In genomic region chrX:45781901-45782553, GRCh38 we compare ENCODE assay signal across 1 cellular context.
TF ChIP-seq lines count a peak whose summit lies in the region.

No MANE protein-coding gene starts in this region.

TF ChIP-seq in A549, 52 proteins besides CTCF, POLR2A, EP300 and RAD21 (continued from another document):
- 0 out of 2 replicates have a peak, but pooled peaks have one; percentile 22 for TF ChIP-seq MAX (IDR thresholded peaks at IDR 0.05)
- TF ChIP-seq MAFK (IDR thresholded peaks at IDR 0.05; ENCODE audit: partially characterized antibody): peak; percentile 63
